19 cellular contexts compared by ENCODE assay signal in genomic region chr9:98442541-98442940, GRCh38.
"Had no signal": no experiment of that assay in that cellular context is flagged by ENCODE, and none has a peak within 500 bp of the region (broad histone marks: within the 10 kb centered on the region; RNA-seq: fewer than 3 reads in every experiment).

No MANE protein-coding gene starts in this region.

- H3K27ac ChIP-seq: esophagus squamous epithelium, gastroesophageal sphincter, heart left ventricle, pancreas, psoas muscle, right atrium auricular region, spleen, upper lobe of right lung had no signal

- FAIRE-seq: islet of Langerhans, pancreas had no signal

- H3K36me3 ChIP-seq: esophagus squamous epithelium, gastroesophageal sphincter, heart left ventricle, pancreas, right atrium auricular region, spleen, upper lobe of right lung had no signal

- H3K4me1 ChIP-seq: esophagus squamous epithelium, gastroesophageal sphincter, heart left ventricle, pancreas, psoas muscle, right atrium auricular region, spleen, upper lobe of right lung had no signal

- H3K27me3 ChIP-seq: pancreas, right atrium auricular region, upper lobe of right lung had no signal

- H3K4me3 ChIP-seq: esophagus squamous epithelium, gastroesophageal sphincter, heart left ventricle, pancreas, psoas muscle, right atrium auricular region, spleen, upper lobe of right lung had no signal

- ATAC-seq: activated naive CD4-positive, alpha-beta T cell treated with anti-CD3 and anti-CD28 coated beads, Interleukin-2, amount 50 U/mL, for 72 hours; effector memory CD8-positive, alpha-beta T cell; gastroesophageal sphincter; heart left ventricle; left colon; pancreas; psoas muscle; upper lobe of right lung had no signal

- DNase-seq: activated T-cell treated with anti-CD3 and anti-CD28 coated beads, Interleukin-2, amount 50 U/mL, for 1 hour; aorta; central memory CD4-positive, alpha-beta T cell; dermis blood vessel endothelial cell; effector memory CD8-positive, alpha-beta T cell; esophagus squamous epithelium; heart left ventricle; left colon; pancreas; psoas muscle; spleen; stimulated activated CD4-positive, alpha-beta T cell treated with anti-CD3 and anti-CD28 coated beads, Interleukin-4, amount 100 ng/mL, for 1 hour; stimulated activated naive CD4-positive, alpha-beta T cell treated with Interleukin-2 at 50 U/mL for 16 hours; T-helper 9 cell; upper lobe of right lung had no signal

- H3K9me3 ChIP-seq: esophagus squamous epithelium, gastroesophageal sphincter, heart left ventricle, pancreas, psoas muscle, right atrium auricular region, spleen, upper lobe of right lung had no signal
